In the genomic region with DNA sequence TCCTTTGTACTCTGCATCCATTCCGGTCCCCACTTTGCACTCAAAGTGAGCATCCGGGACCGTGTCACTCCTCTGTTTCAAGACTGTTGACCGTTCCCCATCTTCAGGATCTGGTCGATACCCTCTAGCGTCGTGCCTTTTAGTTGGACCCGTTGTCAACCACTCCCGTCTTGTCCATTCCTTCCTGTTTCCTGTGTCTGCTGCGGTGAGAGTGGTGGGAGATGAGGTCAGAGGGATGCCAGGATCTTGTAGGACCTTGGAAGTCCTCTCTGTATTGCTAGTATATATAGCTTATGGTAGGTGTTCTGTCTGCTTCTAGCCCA, we compare ENCODE assay signal across 1 cellular context.
A peak's percentile ranks its signal among the peaks of the same experiment; 100 is the strongest.
TF ChIP-seq lines count a peak whose summit lies in the region.

No MANE protein-coding gene starts in this region.

TF ChIP-seq in H1, 55 proteins besides CTCF, POLR2A, EP300 and RAD21:
- TF ChIP-seq SAP30 (IDR thresholded peaks at IDR 0.05; ENCODE audit: insufficient read depth, insufficient replicate concordance, low read length) = peak; percentile 25
- no peak for TF ChIP-seq CEBPB (IDR thresholded peaks at IDR 0.05; ENCODE audit: low read depth, low read length)
